Comparison of ENCODE assay signal across 1 cellular context in genomic region chr9:127941062-127941925, GRCh38.
TF ChIP-seq lines count a peak whose summit lies in the region.

No MANE protein-coding gene starts in this region.

TF ChIP-seq in K562, 482 proteins besides CTCF, POLR2A, EP300 and RAD21:
- peak; percentile 23; the same call in 1 of the 2 replicates for TF ChIP-seq TCF3 (CRISPR knock-in tag; IDR thresholded peaks at IDR 0.05)
- TF ChIP-seq MAFK (IDR thresholded peaks at IDR 0.05; ENCODE audit: low read length) = no peak
- TF ChIP-seq NR4A1 (CRISPR knock-in tag; IDR thresholded peaks at IDR 0.05) = no peak
- TF ChIP-seq NR4A1 (tag; IDR thresholded peaks at IDR 0.05) = 0 out of 2 replicates have a peak, but pooled peaks have one; percentile 26
- 0 out of 2 replicates have a peak, but pooled peaks have one; percentile 23 for TF ChIP-seq ZBTB17 (CRISPR knock-in tag; IDR thresholded peaks at IDR 0.05)
- 0 out of 2 replicates have a peak, but pooled peaks have one; percentile 17 for TF ChIP-seq MECOM (CRISPR knock-in tag; IDR thresholded peaks at IDR 0.05)
- no peak for TF ChIP-seq SPI1 (IDR thresholded peaks at IDR 0.05; ENCODE audit: borderline replicate concordance, low read depth, low read length)
- peak; percentile 67; the same call in 1 of the 2 replicates for TF ChIP-seq KAT7 (CRISPR knock-in tag; IDR thresholded peaks at IDR 0.05; ENCODE audit: borderline replicate concordance)
- peak; percentile 15; the same call in 1 of the 2 replicates for TF ChIP-seq NFXL1 (CRISPR knock-in tag; IDR thresholded peaks at IDR 0.05)
- peak; percentile 68 for TF ChIP-seq EGR1 (conservative IDR thresholded peaks at IDR 0.05)
- TF ChIP-seq BRD4 (IDR thresholded peaks at IDR 0.05) = no peak
- TF ChIP-seq FOXK2 (conservative IDR thresholded peaks at IDR 0.05 in 1 of 2, IDR thresholded peaks at IDR 0.05 in 1 of 2; ENCODE audit: low read depth in 2 of 2) = 0 out of 4 replicates have a peak, but pooled peaks of 1 of the 2 experiments have one; percentile 17
- no peak for TF ChIP-seq MAX (CRISPR knock-in tag; IDR thresholded peaks at IDR 0.05)
- TF ChIP-seq ZBTB7A (IDR thresholded peaks at IDR 0.05; ENCODE audit: borderline replicate concordance, control insufficient read depth, low read depth, low read length) = peak; percentile 86; the same call in 1 of the 2 replicates
- 0 out of 2 replicates have a peak, but pooled peaks have one; percentile 34 for TF ChIP-seq DMBX1 (CRISPR knock-in tag; IDR thresholded peaks at IDR 0.05; ENCODE audit: borderline replicate concordance)
- no peak for TF ChIP-seq SMARCA4 (IDR thresholded peaks at IDR 0.05)
TF ChIP-seq in K562: peak in this region for 10.
